In genomic region chr5:92559331-92559730, GRCh38 we compare ENCODE assay signal across 17 cellular contexts.
DNase-seq lines count a peak whose midpoint lies in the region; ATAC-seq and TF ChIP-seq lines count a peak whose summit lies in the region.
"Had no signal": no experiment of that assay in that cellular context is flagged by ENCODE, and none has a peak within 500 bp of the region (broad histone marks: within the 10 kb centered on the region; RNA-seq: fewer than 3 reads in every experiment).

No MANE protein-coding gene starts in this region.

- no peaks in the 10 kb centered on the region for H3K79me2 ChIP-seq in mesendoderm (ENCODE audit: control insufficient read depth, insufficient read depth, low read length)

- no peak overlapping the region for H3K4ac ChIP-seq in mesendoderm (ENCODE audit: low read depth, low read length)

- H3K4me2 ChIP-seq in mesendoderm (ENCODE audit: low read length), result no peak overlapping the region
- H3K4me2 ChIP-seq: BLaER1 treated with 17β-estradiol and CSF1 and Interleukin-3, amounts not matched to agents 10 nM and 100 nM had no signal

- H2BK5ac ChIP-seq in mesendoderm (ENCODE audit: low read length), result no peak overlapping the region

- H3K56ac ChIP-seq in mesendoderm (ENCODE audit: low read length), result peak overlapping the region; percentile 17

- intact Hi-C loops in Right ventricle myocardium inferior (cut with DNase I), result no loop called here
- intact Hi-C loops in heart left ventricle (cut with DNase I), result no loop called here
- intact Hi-C loops in thyroid gland (cut with DNase I), result no loop called here

- no peaks in the 10 kb centered on the region for H3K4me1 ChIP-seq in heart left ventricle
- peaks cover 36% of the 10 kb centered on the region for H3K4me1 ChIP-seq in adipocyte (ENCODE audit: control insufficient read depth, insufficient read depth, low read length)
- H3K4me1 ChIP-seq in mesendoderm (ENCODE audit: control insufficient read depth, low read depth, low read length), result no peaks in the 10 kb centered on the region
- H3K4me1 ChIP-seq in thyroid gland, result no peaks in the 10 kb centered on the region
- H3K4me1 ChIP-seq: BLaER1 treated with 17β-estradiol and CSF1 and Interleukin-3, amounts not matched to agents 10 nM and 100 nM had no signal

- H3K36me3 ChIP-seq in heart left ventricle, result no peaks in the 10 kb centered on the region
- no peaks in the 10 kb centered on the region for H3K36me3 ChIP-seq in adipocyte (ENCODE audit: control insufficient read depth, insufficient read depth, low read length, severe bottlenecking)
- H3K36me3 ChIP-seq in mesendoderm (ENCODE audit: control insufficient read depth, insufficient read depth, low read length), result no peaks in the 10 kb centered on the region
- H3K36me3 ChIP-seq in thyroid gland, result no peaks in the 10 kb centered on the region
- H3K36me3 ChIP-seq: BLaER1 treated with 17β-estradiol and CSF1 and Interleukin-3, amounts not matched to agents 10 nM and 100 nM; SJCRH30 had no signal

- DNase-seq in Right ventricle myocardium inferior (ENCODE audit: missing footprints), result peak; percentile 22
- DNase-seq in heart left ventricle, result no peak
- DNase-seq in adipocyte (ENCODE audit: low read depth), result no peak
- DNase-seq in mesendoderm, result no peak
- DNase-seq in thyroid gland, result no peak
- DNase-seq in midbrain (lab: John Stamatoyannopoulos, UW), result no peak
- no peak for DNase-seq in nucleus accumbens (lab: John Stamatoyannopoulos, UW)
- no peak for DNase-seq in D341Med (ENCODE audit: low spot score)
- DNase-seq: CD8-positive, alpha-beta memory T cell; NCI-H1436; NCI-H2029; NCI-H2171; NK-92 treated with Interleukin-12 subunit alpha and Interleukin-12 subunit beta, amount 100 ng/mL, for 24 hours; SJCRH30 had no signal

- 78 to 89% (median 86%) methylated on average over 4 of the region's 4 CpGs for WGBS in heart left ventricle, 4 donors
- WGBS in mesendoderm (ENCODE audit: extremely low coverage, insufficient coverage, low lambda C conversion rate), result no CpG with 5 or more reads among the region's 4 CpGs
- 87 to 90% methylated on average over 4 of the region's 4 CpGs for WGBS in thyroid gland, 2 donors

- H2BK120ac ChIP-seq in mesendoderm (ENCODE audit: low read depth, low read length), result no peak overlapping the region

- H2BK15ac ChIP-seq in mesendoderm (replicated peaks; ENCODE audit: low read depth), result no peak overlapping the region

- H3K9me3 ChIP-seq in heart left ventricle (no peaks in the 10 kb centered on the region), adipocyte (ENCODE audit: control insufficient read depth, low read length) (no peaks in the 10 kb centered on the region), thyroid gland (no peaks in the 10 kb centered on the region)
- H3K9me3 ChIP-seq: SJCRH30 had no signal

- TF ChIP-seq CTCF in heart left ventricle (IDR thresholded peaks at IDR 0.05) (no peak), thyroid gland (IDR thresholded peaks at IDR 0.05) (no peak)

- no peak overlapping the region for H3K27ac ChIP-seq in heart left ventricle
- no peak overlapping the region for H3K27ac ChIP-seq in mesendoderm (ENCODE audit: low read depth, low read length)
- H3K27ac ChIP-seq in thyroid gland, result no peak overlapping the region
- H3K27ac ChIP-seq: BLaER1 treated with 17β-estradiol and CSF1 and Interleukin-3, amounts not matched to agents 10 nM and 100 nM; RWPE1; SJCRH30 had no signal

- peak overlapping the region; percentile 36 for H3K9ac ChIP-seq in adipocyte (ENCODE audit: low read length)
- no peak overlapping the region for H3K9ac ChIP-seq in mesendoderm (ENCODE audit: low read length)
- H3K9ac ChIP-seq: BLaER1 treated with 17β-estradiol and CSF1 and Interleukin-3, amounts not matched to agents 10 nM and 100 nM had no signal

- H4K5ac ChIP-seq in mesendoderm (ENCODE audit: low read length), result no peak overlapping the region

- no peak overlapping the region for H4K8ac ChIP-seq in mesendoderm (ENCODE audit: low read depth, low read length)

- no peaks in the 10 kb centered on the region for H3K27me3 ChIP-seq in heart left ventricle
- H3K27me3 ChIP-seq in adipocyte (replicated peaks; ENCODE audit: control insufficient read depth, insufficient read depth, low read length), result no peaks in the 10 kb centered on the region
- H3K27me3 ChIP-seq in mesendoderm (ENCODE audit: insufficient read depth, low read length, poor library complexity), result no peaks in the 10 kb centered on the region
- no peaks in the 10 kb centered on the region for H3K27me3 ChIP-seq in thyroid gland
- H3K27me3 ChIP-seq: SJCRH30 had no signal

- peak overlapping the region; percentile 53 for H3K18ac ChIP-seq in mesendoderm (ENCODE audit: low read length)

- H3K4me3 ChIP-seq in heart left ventricle (no peak overlapping the region), adipocyte (ENCODE audit: low read length) (no peak overlapping the region), mesendoderm (ENCODE audit: low read length) (no peak overlapping the region), thyroid gland (replicated peaks in 1 of 3) (no peak overlapping the region)
- H3K4me3 ChIP-seq: BLaER1 treated with 17β-estradiol and CSF1 and Interleukin-3, amounts not matched to agents 10 nM and 100 nM; K562; SJCRH30 had no signal

- no peak overlapping the region for H2AK5ac ChIP-seq in mesendoderm (ENCODE audit: low read length)

- no peaks in the 10 kb centered on the region for H3K79me1 ChIP-seq in mesendoderm (ENCODE audit: low read length)

- H3K23ac ChIP-seq in mesendoderm (ENCODE audit: low read length), result no peak overlapping the region

- ATAC-seq in Right ventricle myocardium inferior, result no peak
- ATAC-seq in heart left ventricle, result no peak
- ATAC-seq: K562 had no signal

- TF ChIP-seq POLR2A in heart left ventricle (IDR thresholded peaks at IDR 0.05), result no peak
- no peak for TF ChIP-seq POLR2A in thyroid gland (IDR thresholded peaks at IDR 0.05)
